Comparison of ENCODE assay signal across 8 cellular contexts in genomic region chr9:130137870-130138653, GRCh38. TPM values are rescaled to one million over a fixed set of nuclear protein-coding genes. Genes with fewer than 3 reads are reported as not detected.
DNase-seq lines count a peak whose midpoint lies in the region; ATAC-seq, FAIRE-seq and TF ChIP-seq lines count a peak whose summit lies in the region.

No MANE protein-coding gene starts in this region.

- H3K27me3 ChIP-seq in HUES48 (ENCODE audit: control insufficient read depth, insufficient read depth, low read length) (no peaks in the 10 kb centered on the region), bronchial epithelial cell (ENCODE audit: control insufficient read depth, insufficient read depth, low read length) (no peaks in the 10 kb centered on the region)
- H3K27me3 ChIP-seq in effector memory CD4-positive, alpha-beta T cell (replicated peaks; ENCODE audit: control insufficient read depth, insufficient read depth, low read length, poor library complexity, severe bottlenecking), result no peaks in the 10 kb centered on the region

- DNase-seq in AG04449 (ENCODE audit: low read depth, low spot score), result peak; percentile 82
- peak; percentile 98 for DNase-seq in bronchial epithelial cell (ENCODE audit: low read depth)
- peak; percentile 72 for DNase-seq in left kidney (ENCODE audit: low read depth, low spot score)
- DNase-seq in NCI-H1694 (lab: John Stamatoyannopoulos, UW), result no peak
- no peak for DNase-seq in activated T-cell treated with anti-CD3 and anti-CD28 coated beads for 4 hours
- DNase-seq in effector memory CD4-positive, alpha-beta T cell, result no peak

- H3K4me1 ChIP-seq in HUES48 (ENCODE audit: control insufficient read depth, insufficient read depth, low read length), result peaks cover 17% of the 10 kb centered on the region
- H3K4me1 ChIP-seq in effector memory CD4-positive, alpha-beta T cell (ENCODE audit: control insufficient read depth, insufficient read depth, low read length, poor library complexity, severe bottlenecking), result no peaks in the 10 kb centered on the region

- peak; percentile 85 for FAIRE-seq in bronchial epithelial cell (lab: Jason Lieb, UNC)

- TF ChIP-seq CTCF in AG04449 (IDR thresholded peaks at IDR 0.05; ENCODE audit: insufficient read depth, low read length, missing control alignments) (no peak), bronchial epithelial cell (IDR thresholded peaks at IDR 0.05; ENCODE audit: insufficient read depth, low read length, severe bottlenecking) (no peak)

- H3K4me3 ChIP-seq in AG04449 (ENCODE audit: low read depth, low read length) (no peak overlapping the region; the same call in 1 of the 2 replicates), HUES48 (ENCODE audit: low read depth, low read length) (peak overlapping the region; percentile 27; the same call in 1 of the 2 replicates), bronchial epithelial cell (ENCODE audit: low read depth, low read length) (no peak overlapping the region)
- H3K4me3 ChIP-seq in effector memory CD4-positive, alpha-beta T cell (ENCODE audit: insufficient read depth, low read depth, low read length, poor library complexity, severe bottlenecking), result no peak overlapping the region

- H3K36me3 ChIP-seq in HUES48 (ENCODE audit: control insufficient read depth, insufficient read depth, low read length) (0 out of 2 replicates have a peak, but pooled peaks cover 6% of the 10 kb centered on the region), bronchial epithelial cell (ENCODE audit: control insufficient read depth, insufficient read depth, low read length) (peaks cover 3% of the 10 kb centered on the region)
- peaks cover 8% of the 10 kb centered on the region for H3K36me3 ChIP-seq in effector memory CD4-positive, alpha-beta T cell (ENCODE audit: control insufficient read depth, insufficient read depth, low read length)

- ATAC-seq in activated CD4-positive, CD25-positive, alpha-beta regulatory T cell treated with anti-CD3 and anti-CD28 coated beads, Interleukin-2, amount 50 U/mL, for 24 hours, result no peak

- H3K9me3 ChIP-seq in HUES48 (ENCODE audit: control insufficient read depth, insufficient read depth, low read length), result no peaks in the 10 kb centered on the region
- H3K9me3 ChIP-seq in effector memory CD4-positive, alpha-beta T cell (ENCODE audit: control insufficient read depth, low read length), result no peaks in the 10 kb centered on the region

- POLR2A ChIA-PET in AG04449 (lab: Yijun Ruan, JAX), result no interaction called here

- H3K27ac ChIP-seq in HUES48 (ENCODE audit: low read depth, low read length), result peak overlapping the region; percentile 59
- H3K27ac ChIP-seq in effector memory CD4-positive, alpha-beta T cell (ENCODE audit: insufficient read depth, low read length, poor library complexity, severe bottlenecking), result no peak overlapping the region

- no peak overlapping the region for H3K9ac ChIP-seq in HUES48 (ENCODE audit: low read depth, low read length)

- CTCF ChIA-PET in AG04449 (lab: Yijun Ruan, JAX), result interaction anchor here (0.5 to 2.0 kb wide), 5 partner anchors 11 to 105 kb away, joined by 3 to 5 read pairs (median 4); no protein-coding TSS in a partner anchor

RNA-seq across cellular contexts. Expression of gene NCS1, which starts 34.1 kb away (rescaled TPM):
- 22.9 and 26.6 TPM in 2 replicates for total RNA-seq in bronchial epithelial cell

Comparison
In these comparisons a context has a peak if more than half of its experiments do, and no peak if none do; other contexts are left out.
1. DNase-seq: peak in AG04449 (single experiment), bronchial epithelial cell (single experiment) and left kidney (single experiment); none in NCI-H1694 (single experiment), activated T-cell treated with anti-CD3 and anti-CD28 coated beads for 4 hours (single experiment) and effector memory CD4-positive, alpha-beta T cell (0 of 3).